In the genomic region with DNA sequence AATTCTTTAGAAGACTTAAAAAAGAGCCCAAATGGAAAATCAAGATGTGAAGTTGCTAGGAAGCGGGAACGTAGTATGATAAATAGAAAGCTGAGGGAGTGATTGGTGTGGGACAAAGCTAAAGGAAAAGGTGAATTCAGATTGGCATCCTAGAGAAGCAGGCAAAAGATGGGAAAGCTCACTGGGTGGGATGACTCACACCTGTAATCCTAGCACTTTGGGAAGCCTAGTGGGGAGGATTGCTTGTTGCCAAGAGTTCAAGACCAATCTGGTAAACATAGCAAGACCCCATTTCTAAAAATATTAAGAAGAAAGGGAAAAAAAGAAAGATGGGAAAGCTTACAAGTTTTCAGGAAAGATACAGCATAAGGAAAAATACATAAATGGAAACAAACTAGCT, we compare ENCODE assay signal across 1 cellular context.
TF ChIP-seq lines count a peak whose summit lies in the region.

No MANE protein-coding gene starts in this region.

TF ChIP-seq in GM12891, 5 proteins besides CTCF, POLR2A, EP300 and RAD21 (continued from another document):
- TF ChIP-seq POLR2AphosphoS5 (IDR thresholded peaks at IDR 0.05; ENCODE audit: low read depth, low read length) = no peak
